8 cellular contexts compared by ENCODE assay signal in the genomic region with DNA sequence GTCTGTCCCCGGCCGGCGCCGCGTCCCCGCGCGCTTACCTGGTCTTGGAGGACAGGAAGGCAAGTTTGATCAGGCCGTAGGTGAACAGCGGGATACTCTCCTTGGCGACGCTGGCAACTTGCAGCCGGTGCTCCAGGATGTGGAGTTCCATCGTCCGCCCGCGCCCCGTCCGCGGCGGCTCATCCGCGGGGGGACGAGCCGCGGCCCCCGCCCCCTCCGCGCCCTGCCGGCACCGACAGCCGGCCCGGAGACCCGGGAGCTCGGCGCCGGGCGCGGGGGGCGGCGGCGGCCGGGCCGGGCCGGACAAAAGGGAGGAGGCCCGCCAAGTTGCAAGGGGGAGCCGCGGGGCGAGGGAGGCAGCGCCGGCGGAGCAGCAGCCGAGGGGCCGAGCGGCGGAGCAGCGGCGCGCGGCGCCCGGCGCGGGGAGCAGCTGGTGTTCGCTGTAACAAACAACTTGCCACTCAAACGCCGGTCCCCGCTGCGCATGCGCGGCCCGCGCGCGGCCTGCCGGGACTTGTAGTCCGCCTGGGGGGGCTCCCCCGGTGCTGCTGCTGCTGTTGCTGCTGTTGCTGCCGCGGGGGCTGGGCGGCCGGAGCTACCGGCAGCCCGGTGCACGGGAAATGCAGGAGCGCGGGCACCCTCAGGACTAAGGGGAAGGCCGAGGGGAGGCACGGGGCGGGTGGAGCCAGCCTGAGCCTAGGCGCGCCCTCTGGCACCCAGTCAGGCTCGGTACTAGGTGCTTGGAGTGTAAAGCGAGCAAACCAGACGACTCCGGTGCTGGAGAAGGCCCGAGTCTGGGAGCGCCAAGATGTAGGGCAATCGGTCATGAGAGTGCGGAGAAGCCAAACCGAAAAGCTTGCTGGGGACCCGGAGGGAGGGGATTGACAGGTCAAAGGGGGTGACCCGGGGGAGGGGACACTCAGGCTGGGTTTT.
DNase-seq lines count a peak whose midpoint lies in the region; ATAC-seq and TF ChIP-seq lines count a peak whose summit lies in the region.
"Not testable (repeated sequence)": the region's sequence is repeated elsewhere in the genome, so short reads cannot be mapped to it uniquely, and the experiment has no call there.

No MANE protein-coding gene starts in this region.

- in situ Hi-C loops in Panc1 (cut with HindIII; ENCODE audit: low pct_unique_long_range_greater_than_20kb, low sequenced_read_pairs), result not testable (repeated sequence)

- intact Hi-C loops in Panc1 (cut with micrococcal nuclease; ENCODE audit: unreplicated experiment), result not testable (repeated sequence)

- not testable (repeated sequence) for TF ChIP-seq CTCF in Panc1 (IDR thresholded peaks at IDR 0.05); nephron (IDR thresholded peaks at IDR 0.05; ENCODE audit: unreplicated experiment in 3 of 3)

- ATAC-seq in GM18511 (IDR thresholded peaks at IDR 0.05; ENCODE audit: unreplicated experiment), result peak; percentile 93
- ATAC-seq in GM21526 (IDR thresholded peaks at IDR 0.05; ENCODE audit: low FRiP score, unreplicated experiment), result peak; percentile 92
- peak; percentile 92 for ATAC-seq in HG03039 (IDR thresholded peaks at IDR 0.05; ENCODE audit: unreplicated experiment)
- ATAC-seq in Panc1, result peak; percentile 88

- H3K27me3 Mint-ChIP-seq in nephron (ENCODE audit: low read depth), result not testable (repeated sequence)

- POLR2A ChIA-PET in Panc1 (lab: Charles Lee), result not testable (repeated sequence)

- H3K9me3 Mint-ChIP-seq in nephron, result not testable (repeated sequence)

- H3K27ac ChIP-seq in Panc1 (ENCODE audit: low read length), result not testable (repeated sequence)

- not testable (repeated sequence) for H3K36me3 ChIP-seq in Panc1 (ENCODE audit: control insufficient read depth, insufficient read depth, low read length)

- H3K27me3 ChIP-seq in Panc1 (ENCODE audit: control insufficient read depth, insufficient read depth, low read length), result not testable (repeated sequence)

- H3K27ac Mint-ChIP-seq in nephron, result not testable (repeated sequence)

- H3K4me1 Mint-ChIP-seq in nephron, result not testable (repeated sequence)

- H3K4me3 Mint-ChIP-seq in nephron, result peak overlapping the region in 2 of 3 experiments; percentile 61 to 67

- CTCF ChIA-PET in Panc1 (lab: Charles Lee), result not testable (repeated sequence)

- not testable (repeated sequence) for H3K4me3 ChIP-seq in Panc1 (ENCODE audit: low read depth in 2 of 2, low read length in 2 of 2)

- H3K9me3 ChIP-seq in Panc1 (ENCODE audit: control insufficient read depth, insufficient read depth, low read depth, low read length), result not testable (repeated sequence)

- BruUV-seq in Panc1 (replicated peaks; lab: Mats Ljungman, UMichigan), result not testable (repeated sequence)

- not testable (repeated sequence) for H3K4me1 ChIP-seq in Panc1 (ENCODE audit: control insufficient read depth, insufficient read depth, low read length)

- not testable (repeated sequence) for DNase-seq in Panc1 (ENCODE audit: low read depth, low spot score)
- peak; percentile 30 for DNase-seq in activated T-cell treated with anti-CD3 and anti-CD28 coated beads for 1 hour (ENCODE audit: low read depth)
- peak; percentile 48 for DNase-seq in effector CD4-positive, alpha-beta T cell
- DNase-seq in stimulated activated CD8-positive, alpha-beta memory T cell treated with anti-CD3 and anti-CD28 coated beads, Interleukin-7, amount 100 ng/mL, for 1 hour (ENCODE audit: low read depth in 2 of 2), result peak; percentile 3 to 27

- H3K36me3 Mint-ChIP-seq in nephron (ENCODE audit: low read depth), result not testable (repeated sequence)
